ENCODE assay signal across 15 cellular contexts in genomic region chr14:64970041-64970440, GRCh38. TPM values are rescaled to one million over a fixed set of nuclear protein-coding genes. Genes with fewer than 3 reads are reported as not detected.
DNase-seq lines count a peak whose midpoint lies in the region; ATAC-seq, FAIRE-seq and TF ChIP-seq lines count a peak whose summit lies in the region.
"Had no signal": no experiment of that assay in that cellular context is flagged by ENCODE, and none has a peak within 500 bp of the region (broad histone marks: within the 10 kb centered on the region; RNA-seq: fewer than 3 reads in every experiment).

No MANE protein-coding gene starts in this region.

- no peak for TF ChIP-seq CTCF in natural killer cell (IDR thresholded peaks at IDR 0.05)

- peak overlapping the region; percentile 8 for H3K4me3 Mint-ChIP-seq in natural killer cell treated with Interleukin-12 subunit alpha and Interleukin-12 subunit beta and Interleukin-15 and Interleukin-18, amount 100 ng/mL, for 72 hours
- no peak overlapping the region for H3K4me3 Mint-ChIP-seq in natural killer cell
- peak overlapping the region; percentile 16 for H3K4me3 Mint-ChIP-seq in activated T-helper 17 cell treated with anti-CD3 and anti-CD28 coated beads, Interleukin-2, amount 50 U/mL, for 72 hours
- H3K4me3 Mint-ChIP-seq in naive B cell: peak overlapping the region in 5 of 8 donors; percentile 6 to 91 (median 42)

- no peak for ATAC-seq in natural killer cell treated with Interleukin-12 subunit alpha and Interleukin-12 subunit beta and Interleukin-15 and Interleukin-18, amount 100 ng/mL, for 72 hours
- ATAC-seq in natural killer cell (no peak), naive B cell (ENCODE audit: low read depth in 2 of 2) (no peak)
- ATAC-seq in activated T-helper 17 cell treated with anti-CD3 and anti-CD28 coated beads, Interleukin-2, amount 50 U/mL, for 72 hours (replicated peaks): no peak
- ATAC-seq: stimulated activated effector memory CD8-positive, alpha-beta T cell treated with anti-CD3 and anti-CD28 coated beads, Interleukin-12 subunit alpha, Interleukin-12 subunit beta, amount 100 ng/mL, for 72 hours had no signal

- peaks cover 0 to 2% of the 10 kb centered on the region in 2 donors for H3K27me3 Mint-ChIP-seq in natural killer cell treated with Interleukin-12 subunit alpha and Interleukin-12 subunit beta and Interleukin-15 and Interleukin-18, amount 100 ng/mL, for 72 hours
- H3K27me3 Mint-ChIP-seq in natural killer cell (ENCODE audit: low read depth in 2 of 2) (no peaks in the 10 kb centered on the region), naive B cell (peaks cover 4 to 9% (median 8%) of the 10 kb centered on the region in 3 donors)
- H3K27me3 Mint-ChIP-seq in activated T-helper 17 cell treated with anti-CD3 and anti-CD28 coated beads, Interleukin-2, amount 50 U/mL, for 72 hours: no peaks in the 10 kb centered on the region

- peak; percentile 27 for FAIRE-seq in urothelium cell line (lab: Jason Lieb, UNC)
- FAIRE-seq: TTC549 had no signal

- DNase-seq in natural killer cell treated with Interleukin-12 subunit alpha and Interleukin-12 subunit beta and Interleukin-15 and Interleukin-18, amount 100 ng/mL, for 72 hours (ENCODE audit: low spot score): no peak
- DNase-seq in natural killer cell: no peak
- DNase-seq in naive B cell: no peak
- no peak for DNase-seq in urothelium cell line (ENCODE audit: low spot score)
- no peak for DNase-seq in NCI-H2029 treated with DMSO at 0.1 percent for 48 hours (lab: John Stamatoyannopoulos, UW)
- no peak for DNase-seq in MV-4-11 (lab: John Stamatoyannopoulos, UW)
- no peak for DNase-seq in stimulated activated CD4-positive, alpha-beta T cell treated with anti-CD3 and anti-CD28 coated beads, Interleukin-12 subunit alpha, Interleukin-12 subunit beta, amount 100 ng/mL, for 4 hours
- DNase-seq: activated gamma-delta T cell, DMS79, left lung had no signal

- intact Hi-C loops in natural killer cell (cut with micrococcal nuclease): no loop called here

- H3K36me3 Mint-ChIP-seq in natural killer cell treated with Interleukin-12 subunit alpha and Interleukin-12 subunit beta and Interleukin-15 and Interleukin-18, amount 100 ng/mL, for 72 hours: no peaks in the 10 kb centered on the region
- H3K36me3 Mint-ChIP-seq in natural killer cell (no peaks in the 10 kb centered on the region), naive B cell (no peaks in the 10 kb centered on the region)
- no peaks in the 10 kb centered on the region for H3K36me3 Mint-ChIP-seq in activated T-helper 17 cell treated with anti-CD3 and anti-CD28 coated beads, Interleukin-2, amount 50 U/mL, for 72 hours (ENCODE audit: low read depth)

- H3K27ac Mint-ChIP-seq in natural killer cell treated with Interleukin-12 subunit alpha and Interleukin-12 subunit beta and Interleukin-15 and Interleukin-18, amount 100 ng/mL, for 72 hours: no peak overlapping the region
- H3K27ac Mint-ChIP-seq in natural killer cell: no peak overlapping the region
- H3K27ac Mint-ChIP-seq in activated T-helper 17 cell treated with anti-CD3 and anti-CD28 coated beads, Interleukin-2, amount 50 U/mL, for 72 hours: no peak overlapping the region
- H3K27ac Mint-ChIP-seq in naive B cell: peak overlapping the region in 3 of 6 donors; percentile 44 to 74 (median 56)
- H3K27ac Mint-ChIP-seq: stimulated activated effector memory CD8-positive, alpha-beta T cell treated with anti-CD3 and anti-CD28 coated beads, Interleukin-12 subunit alpha, Interleukin-12 subunit beta, amount 100 ng/mL, for 72 hours had no signal

- no peaks in the 10 kb centered on the region for H3K9me3 Mint-ChIP-seq in natural killer cell treated with Interleukin-12 subunit alpha and Interleukin-12 subunit beta and Interleukin-15 and Interleukin-18, amount 100 ng/mL, for 72 hours
- H3K9me3 Mint-ChIP-seq in natural killer cell (no peaks in the 10 kb centered on the region), naive B cell (no peaks in the 10 kb centered on the region)
- no peaks in the 10 kb centered on the region for H3K9me3 Mint-ChIP-seq in activated T-helper 17 cell treated with anti-CD3 and anti-CD28 coated beads, Interleukin-2, amount 50 U/mL, for 72 hours
- H3K9me3 Mint-ChIP-seq: stimulated activated effector memory CD8-positive, alpha-beta T cell treated with anti-CD3 and anti-CD28 coated beads, Interleukin-12 subunit alpha, Interleukin-12 subunit beta, amount 100 ng/mL, for 72 hours had no signal

- H3K4me1 Mint-ChIP-seq in natural killer cell treated with Interleukin-12 subunit alpha and Interleukin-12 subunit beta and Interleukin-15 and Interleukin-18, amount 100 ng/mL, for 72 hours (ENCODE audit: low read depth in 2 of 2): peaks cover 5% of the 10 kb centered on the region in 2 donors
- H3K4me1 Mint-ChIP-seq in natural killer cell (peaks cover 0 to 16% of the 10 kb centered on the region in 2 donors), naive B cell (peaks cover 0 to 13% (median 3%) of the 10 kb centered on the region in 3 donors)
- H3K4me1 Mint-ChIP-seq in activated T-helper 17 cell treated with anti-CD3 and anti-CD28 coated beads, Interleukin-2, amount 50 U/mL, for 72 hours: peaks cover 10% of the 10 kb centered on the region
- H3K4me1 Mint-ChIP-seq: stimulated activated effector memory CD8-positive, alpha-beta T cell treated with anti-CD3 and anti-CD28 coated beads, Interleukin-12 subunit alpha, Interleukin-12 subunit beta, amount 100 ng/mL, for 72 hours had no signal

RNA-seq across cellular contexts. Expression of gene RAB15, which starts 2.1 kb away (rescaled TPM):
- total RNA-seq in natural killer cell treated with Interleukin-12 subunit alpha and Interleukin-12 subunit beta and Interleukin-15 and Interleukin-18, amount 100 ng/mL, for 72 hours: 1 to 10 TPM; 1.8 to 2.1 TPM
- total RNA-seq in natural killer cell: 1 to 10 TPM in 2 of 3 donors, under 1 TPM in 1; 0.82 to 3.2 (median 1.7) TPM
- 1 to 10 TPM; 4.3 to 7.2 TPM for total RNA-seq in activated T-helper 17 cell treated with anti-CD3 and anti-CD28 coated beads, Interleukin-2, amount 50 U/mL, for 72 hours
- 1 to 10 TPM in 1 of 6 donors, under 1 TPM in 5; 0.25 to 1.9 (median 0.94) TPM for polyA plus RNA-seq in naive B cell (ENCODE audit: low read depth in 6 of 6)

RNA-seq across cellular contexts. Expression of gene FNTB, which starts 16.7 kb away (rescaled TPM):
- 10 to 100 TPM; 13.4 to 30.9 TPM for total RNA-seq in natural killer cell treated with Interleukin-12 subunit alpha and Interleukin-12 subunit beta and Interleukin-15 and Interleukin-18, amount 100 ng/mL, for 72 hours
- total RNA-seq in natural killer cell: 1 to 10 TPM; 4.0 to 8.7 (median 8.4) TPM
- 10 to 100 TPM; 24.7 to 47.1 TPM for total RNA-seq in activated T-helper 17 cell treated with anti-CD3 and anti-CD28 coated beads, Interleukin-2, amount 50 U/mL, for 72 hours
- 1 to 10 TPM; 1.6 to 3.6 (median 2.3) TPM for polyA plus RNA-seq in naive B cell (ENCODE audit: low read depth in 6 of 6)

RNA-seq across cellular contexts. Expression of gene GPX2, which starts 27.5 kb away (rescaled TPM):
- not detected for total RNA-seq in natural killer cell treated with Interleukin-12 subunit alpha and Interleukin-12 subunit beta and Interleukin-15 and Interleukin-18, amount 100 ng/mL, for 72 hours
- total RNA-seq in natural killer cell: not detected
- total RNA-seq in activated T-helper 17 cell treated with anti-CD3 and anti-CD28 coated beads, Interleukin-2, amount 50 U/mL, for 72 hours: not detected
- polyA plus RNA-seq in naive B cell (ENCODE audit: low read depth in 6 of 6): not detected
- total RNA-seq: dermis microvascular lymphatic vessel endothelial cell, SJCRH30 had no signal

RNA-seq across cellular contexts. Expression of gene CHURC1, which starts 55.8 kb away (rescaled TPM):
- total RNA-seq in natural killer cell treated with Interleukin-12 subunit alpha and Interleukin-12 subunit beta and Interleukin-15 and Interleukin-18, amount 100 ng/mL, for 72 hours: 10 to 100 TPM; 27.8 to 38.6 TPM
- total RNA-seq in natural killer cell: 10 to 100 TPM; 56.1 to 65.5 (median 65.4) TPM
- total RNA-seq in activated T-helper 17 cell treated with anti-CD3 and anti-CD28 coated beads, Interleukin-2, amount 50 U/mL, for 72 hours: 10 to 100 TPM; 53.8 to 56.0 TPM
- 100 to 1,000 TPM; 101 to 151 (median 133) TPM for polyA plus RNA-seq in naive B cell (ENCODE audit: low read depth in 6 of 6)
